14 cellular contexts compared by ENCODE assay signal in genomic region chr1:109312246-109312645, GRCh38. TPM values are rescaled to one million over a fixed set of nuclear protein-coding genes. Genes with fewer than 3 reads are reported as not detected.
DNase-seq lines count a peak whose midpoint lies in the region; ATAC-seq and TF ChIP-seq lines count a peak whose summit lies in the region.
"Had no signal": no experiment of that assay in that cellular context is flagged by ENCODE, and none has a peak within 500 bp of the region (broad histone marks: within the 10 kb centered on the region; RNA-seq: fewer than 3 reads in every experiment).

No MANE protein-coding gene starts in this region.

- H3K9me3 Mint-ChIP-seq in glutamatergic neuron (ENCODE audit: unreplicated experiment) (peaks cover 5% of the 10 kb centered on the region), Caco-2 (ENCODE audit: unreplicated experiment) (no peaks in the 10 kb centered on the region)
- H3K9me3 Mint-ChIP-seq: H9 had no signal

- no peak for TF ChIP-seq CTCF in glutamatergic neuron (IDR thresholded peaks at IDR 0.05; ENCODE audit: partially characterized antibody, unreplicated experiment)
- no peak for TF ChIP-seq CTCF in Caco-2 (IDR thresholded peaks at IDR 0.05; ENCODE audit: insufficient read depth in 1 of 2, low read depth in 1 of 2, low read length in 1 of 2, severe bottlenecking in 1 of 2, unreplicated experiment in 1 of 2)

- H3K4me1 ChIP-seq in Caco-2: no peaks in the 10 kb centered on the region

- POLR2A ChIA-PET in Caco-2 (lab: Charles Lee): no interaction called here

- H3K4me3 Mint-ChIP-seq in glutamatergic neuron (ENCODE audit: unreplicated experiment): peak overlapping the region; percentile 59
- no peak overlapping the region for H3K4me3 Mint-ChIP-seq in Caco-2 (ENCODE audit: unreplicated experiment)
- H3K4me3 Mint-ChIP-seq: H9 had no signal

- no peaks in the 10 kb centered on the region for H3K9me3 ChIP-seq in Caco-2

- H3K27ac ChIP-seq in substantia nigra (ENCODE audit: low read depth, low read length, poor library complexity, severe bottlenecking): peak overlapping the region; percentile 98

- peaks cover 45% of the 10 kb centered on the region for H3K4me1 Mint-ChIP-seq in glutamatergic neuron (ENCODE audit: low read depth, unreplicated experiment)
- no peaks in the 10 kb centered on the region for H3K4me1 Mint-ChIP-seq in Caco-2 (ENCODE audit: low read depth, unreplicated experiment)

- peak overlapping the region; percentile 30 for H3K27ac Mint-ChIP-seq in glutamatergic neuron (ENCODE audit: unreplicated experiment)
- H3K27ac Mint-ChIP-seq in Caco-2 (ENCODE audit: unreplicated experiment): no peak overlapping the region
- H3K27ac Mint-ChIP-seq: H9 had no signal

- H3K27me3 Mint-ChIP-seq in glutamatergic neuron (ENCODE audit: unreplicated experiment) (peaks cover 7% of the 10 kb centered on the region), Caco-2 (ENCODE audit: insufficient read depth, unreplicated experiment) (no peaks in the 10 kb centered on the region)

- peaks cover 8% of the 10 kb centered on the region for H3K36me3 Mint-ChIP-seq in glutamatergic neuron (ENCODE audit: unreplicated experiment)
- H3K36me3 Mint-ChIP-seq in Caco-2 (ENCODE audit: insufficient read depth, unreplicated experiment): peaks cover 17% of the 10 kb centered on the region

- H3K27me3 ChIP-seq in Caco-2 (replicated peaks; ENCODE audit: control insufficient read depth, insufficient read depth, low read length): no peaks in the 10 kb centered on the region

- intact Hi-C loops in Caco-2 (cut with micrococcal nuclease; ENCODE audit: unreplicated experiment): no loop called here

- no peak overlapping the region for H3K4me3 ChIP-seq in Caco-2 (ENCODE audit: low read depth, low read length)

- no peak for ATAC-seq in GM18870 (IDR thresholded peaks at IDR 0.05; ENCODE audit: unreplicated experiment)
- ATAC-seq in left lobe of liver: no peak

- H3K36me3 ChIP-seq in Caco-2 (ENCODE audit: control insufficient read depth, insufficient read depth, low read length): no peaks in the 10 kb centered on the region

- CTCF ChIA-PET in Caco-2 (lab: Charles Lee): interaction anchor here (0.6 kb wide), 1 partner anchor 15 kb away, joined by 3 read pairs; no protein-coding TSS in a partner anchor

- DNase-seq in LHCN-M2 (ENCODE audit: low read depth): peak; percentile 85
- peak; percentile 82 for DNase-seq in NCI-H82 treated with DMSO at 0.1 percent for 48 hours (lab: John Stamatoyannopoulos, UW; ENCODE audit: unreplicated experiment)
- no peak for DNase-seq in glutamatergic neuron
- DNase-seq in substantia nigra (lab: John Stamatoyannopoulos, UW): no peak
- no peak for DNase-seq in Caco-2
- no peak for DNase-seq in left lobe of liver (ENCODE audit: low spot score)
- DNase-seq in ureter (ENCODE audit: low spot score): no peak
- DNase-seq: ACHN, COR-L47, H9, KBM-7, NCI-H1436 treated with DMSO at 0.1 percent for 48 hours, NCI-H226 had no signal

- no TSS peak for BruUV-seq in Caco-2 (replicated peaks; lab: Mats Ljungman, UMichigan)

RNA-seq across cellular contexts. Expression of gene MYBPHL, which starts 5.4 kb away (rescaled TPM):
- 0.23 TPM in 1 of 2 replicates, not detected in the other for total RNA-seq in LHCN-M2 (2014; rRNA removed)
- 0.34 TPM for polyA plus RNA-seq in LHCN-M2 (2012)
- total RNA-seq in glutamatergic neuron (ENCODE audit: unreplicated experiment): 0.64 TPM
- total RNA-seq in Caco-2 (2022): not detected in 2 replicates
- total RNA-seq in left lobe of liver: not detected
- total RNA-seq in ureter: not detected

RNA-seq across cellular contexts. Expression of gene PSRC1, which starts 29.3 kb away (rescaled TPM):
- 57.6 and 60.4 TPM in 2 replicates for total RNA-seq in LHCN-M2 (2014; rRNA removed)
- 32.9 TPM for polyA plus RNA-seq in LHCN-M2 (2012)
- total RNA-seq in glutamatergic neuron (ENCODE audit: unreplicated experiment): 13.9 TPM
- total RNA-seq in Caco-2 (2022): 23.9 and 24.9 TPM in 2 replicates
- 0.63 TPM for total RNA-seq in left lobe of liver
- total RNA-seq in ureter: 3.1 TPM

Comparison
In these comparisons a context has a peak if more than half of its experiments do, and no peak if none do; other contexts are left out.
1. DNase-seq: peak in LHCN-M2 (single experiment) and NCI-H82 treated with DMSO at 0.1 percent for 48 hours (single experiment); none in glutamatergic neuron (single experiment), substantia nigra (0 of 49), Caco-2 (0 of 2), left lobe of liver (single experiment) and ureter (single experiment).